10 cellular contexts compared by ENCODE assay signal in the genomic region with DNA sequence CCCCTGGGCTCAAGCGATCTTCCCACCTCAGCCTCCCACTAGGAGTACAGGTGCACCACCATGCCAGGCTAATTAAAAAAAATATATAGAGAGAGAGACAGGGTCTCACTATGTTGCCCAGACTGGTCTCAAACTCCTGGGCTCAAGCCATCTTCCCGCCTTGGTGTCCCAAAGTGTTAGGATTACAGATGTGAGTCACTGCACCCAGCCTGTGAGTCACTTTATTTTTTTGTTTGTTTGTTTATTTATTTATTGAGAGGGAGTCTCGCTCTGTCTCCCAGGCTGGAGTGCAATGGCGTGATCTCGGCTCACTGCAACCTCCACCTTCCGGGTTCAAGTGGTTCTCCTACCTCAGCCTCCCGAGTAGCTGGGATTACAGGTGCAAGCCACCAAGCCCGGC. TPM values are rescaled to one million over a fixed set of nuclear protein-coding genes. Genes with fewer than 3 reads are reported as not detected.
"Had no signal": no experiment of that assay in that cellular context is flagged by ENCODE, and none has a peak within 500 bp of the region (broad histone marks: within the 10 kb centered on the region; RNA-seq: fewer than 3 reads in every experiment).

No MANE protein-coding gene starts in this region.

RNA-seq across cellular contexts. Expression of a gene that starts 8.4 kb away (rescaled TPM):
- total RNA-seq: ascending aorta, bronchial epithelial cell, chondrocyte had no signal
- polyA plus RNA-seq: cardiac muscle cell had no signal

RNA-seq across cellular contexts. Expression of a gene that starts 15.6 kb away (rescaled TPM):
- total RNA-seq: ascending aorta, T-helper 17 cell had no signal

RNA-seq across cellular contexts. Expression of a gene that starts 31.3 kb away (rescaled TPM):
- total RNA-seq: activated CD4-positive, alpha-beta memory T cell treated with anti-CD3 and anti-CD28 coated beads, Interleukin-2, amount 10 ng/mL, durations not matched to agents 7 days and 5 days; activated CD8-positive, alpha-beta memory T cell treated with anti-CD3 and anti-CD28 coated beads, Interleukin-2, amount 10 ng/mL, durations not matched to agents 7 days and 5 days; activated CD8-positive, alpha-beta T cell treated with anti-CD3 and anti-CD28 coated beads, Interleukin-2, amount 10 ng/mL, durations not matched to agents 7 days and 5 days; activated T-helper 2 cell treated with anti-CD3 and anti-CD28 coated beads, Interferon-gamma antibody, Interleukin-2, Interleukin-4, amounts not matched to agents 10 μg/mL and 5 μg/mL and 100 μg/mL, durations not matched to agents 14 hours and 24 hours and 36 hours; chondrocyte; T-helper 2 cell treated with Interferon-gamma antibody and Interleukin-4, amounts not matched to agents 100 ng/mL and 5 ng/mL, for 36 hours had no signal
